ENCODE assay signal across 16 cellular contexts in genomic region chr2:11770531-11771188, GRCh38. TPM values are rescaled to one million over a fixed set of nuclear protein-coding genes. Genes with fewer than 3 reads are reported as not detected.
DNase-seq lines count a peak whose midpoint lies in the region; ATAC-seq and TF ChIP-seq lines count a peak whose summit lies in the region.
"Had no signal": no experiment of that assay in that cellular context is flagged by ENCODE, and none has a peak within 500 bp of the region (broad histone marks: within the 10 kb centered on the region; RNA-seq: fewer than 3 reads in every experiment).

No MANE protein-coding gene starts in this region.

- no peak overlapping the region for H3K4me2 ChIP-seq in PC-3 (ENCODE audit: low read length)
- H3K4me2 ChIP-seq: BLaER1 treated with 17β-estradiol and CSF1 and Interleukin-3, amounts not matched to agents 10 nM and 100 nM had no signal

- CTCF ChIA-PET in T-cell (lab: Charles Lee) = no interaction called here
- CTCF ChIA-PET in PC-3 (lab: Charles Lee) = no interaction called here

- H3K27me3 Mint-ChIP-seq in T-cell = no peaks in the 10 kb centered on the region
- H3K27me3 Mint-ChIP-seq in activated naive CD8-positive, alpha-beta T cell treated with anti-CD3 and anti-CD28 coated beads, Interleukin-2, amount 50 U/mL, for 24 hours = no peaks in the 10 kb centered on the region

- intact Hi-C loops in PC-3 (cut with micrococcal nuclease) = no loop called here

- H3K79me2 ChIP-seq in PC-3 (ENCODE audit: low read length) = no peaks in the 10 kb centered on the region

- POLR2A ChIA-PET in T-cell (lab: Charles Lee) (interaction anchor here in 1 of 2 donors (0.6 kb wide), 1 partner anchor 16 kb away, joined by 3 read pairs; no protein-coding TSS in a partner anchor), PC-3 (lab: Charles Lee; ENCODE audit: unreplicated experiment) (no interaction called here)

- peaks cover 67% of the 10 kb centered on the region for H3K36me3 ChIP-seq in PC-3 (ENCODE audit: low read depth, low read length)

- no peak overlapping the region for H3K4me3 ChIP-seq in PC-3 (ENCODE audit: low read length)
- H3K4me3 ChIP-seq: BLaER1 treated with 17β-estradiol and CSF1 and Interleukin-3, amounts not matched to agents 10 nM and 100 nM had no signal

- peaks cover 21 to 40% (median 30%) of the 10 kb centered on the region in 3 donors for H3K4me1 Mint-ChIP-seq in T-cell
- H3K4me1 Mint-ChIP-seq in activated naive CD8-positive, alpha-beta T cell treated with anti-CD3 and anti-CD28 coated beads, Interleukin-2, amount 50 U/mL, for 24 hours = peaks cover 24% of the 10 kb centered on the region
- peaks cover 40% of the 10 kb centered on the region for H3K4me1 Mint-ChIP-seq in stimulated activated effector memory CD8-positive, alpha-beta T cell treated with anti-CD3 and anti-CD28 coated beads, Interleukin-12 subunit alpha, Interleukin-12 subunit beta, amount 100 ng/mL, for 72 hours

- H3F3A ChIP-seq in PC-3 (ENCODE audit: low read length, unreplicated experiment) = no peaks in the 10 kb centered on the region

- no peaks in the 10 kb centered on the region for H3K9me3 Mint-ChIP-seq in activated naive CD4-positive, alpha-beta T cell treated with anti-CD3 and anti-CD28 coated beads, Interleukin-2, amount 50 U/mL, for 72 hours
- no peaks in the 10 kb centered on the region for H3K9me3 Mint-ChIP-seq in T-cell
- no peaks in the 10 kb centered on the region for H3K9me3 Mint-ChIP-seq in activated naive CD8-positive, alpha-beta T cell treated with anti-CD3 and anti-CD28 coated beads, Interleukin-2, amount 50 U/mL, for 24 hours
- no peaks in the 10 kb centered on the region for H3K9me3 Mint-ChIP-seq in stimulated activated effector memory CD8-positive, alpha-beta T cell treated with anti-CD3 and anti-CD28 coated beads, Interleukin-12 subunit alpha, Interleukin-12 subunit beta, amount 100 ng/mL, for 72 hours

- H3K9me3 ChIP-seq in PC-3 (ENCODE audit: low read length) = no peaks in the 10 kb centered on the region
- H3K9me3 ChIP-seq: Caco-2 had no signal

- H4K20me1 ChIP-seq in PC-3 (ENCODE audit: low read length) = no peaks in the 10 kb centered on the region

- no peak for DNase-seq in activated naive CD4-positive, alpha-beta T cell treated with anti-CD3 and anti-CD28 coated beads, Interleukin-2, amount 50 U/mL, for 72 hours (ENCODE audit: low spot score in 2 of 2)
- no peak for DNase-seq in activated naive CD4-positive, alpha-beta T cell (lab: John Stamatoyannopoulos, UW)
- DNase-seq in T-cell (no peak), PC-3 (no peak), C1 segment of cervical spinal cord (lab: John Stamatoyannopoulos, UW) (no peak)
- no peak for DNase-seq in activated naive CD8-positive, alpha-beta T cell treated with anti-CD3 and anti-CD28 coated beads, Interleukin-2, amount 50 U/mL, for 24 hours
- DNase-seq in stimulated activated effector memory CD8-positive, alpha-beta T cell treated with anti-CD3 and anti-CD28 coated beads, Interleukin-12 subunit alpha, Interleukin-12 subunit beta, amount 100 ng/mL, for 72 hours (ENCODE audit: low spot score in 2 of 2) = no peak
- DNase-seq: Caco-2; KG1; NCI-H1092 treated with DMSO at 0.1 percent for 48 hours; NCI-H1694 treated with DMSO at 0.1 percent for 48 hours; NCI-H69; NK-92 treated with Interleukin-12 subunit alpha and Interleukin-12 subunit beta, amount 100 ng/mL, for 24 hours; OCI-M1 had no signal

- H3K36me3 Mint-ChIP-seq in activated naive CD4-positive, alpha-beta T cell treated with anti-CD3 and anti-CD28 coated beads, Interleukin-2, amount 50 U/mL, for 72 hours = peaks cover 18 to 57% of the 10 kb centered on the region in 2 donors
- H3K36me3 Mint-ChIP-seq in T-cell = peaks cover 69% of the 10 kb centered on the region
- H3K36me3 Mint-ChIP-seq in activated naive CD8-positive, alpha-beta T cell treated with anti-CD3 and anti-CD28 coated beads, Interleukin-2, amount 50 U/mL, for 24 hours (ENCODE audit: low read depth) = peaks cover 53% of the 10 kb centered on the region
- peaks cover 100% of the 10 kb centered on the region for H3K36me3 Mint-ChIP-seq in stimulated activated effector memory CD8-positive, alpha-beta T cell treated with anti-CD3 and anti-CD28 coated beads, Interleukin-12 subunit alpha, Interleukin-12 subunit beta, amount 100 ng/mL, for 72 hours

- BruUV-seq in PC-3 (replicated peaks; lab: Mats Ljungman, UMichigan) = no TSS peak

- no peak for ATAC-seq in activated naive CD4-positive, alpha-beta T cell treated with anti-CD3 and anti-CD28 coated beads, Interleukin-2, amount 50 U/mL, for 72 hours
- ATAC-seq in T-cell (replicated peaks in 1 of 4) (no peak), PC-3 (no peak)
- no peak for ATAC-seq in activated naive CD8-positive, alpha-beta T cell treated with anti-CD3 and anti-CD28 coated beads, Interleukin-2, amount 50 U/mL, for 24 hours
- ATAC-seq in stimulated activated effector memory CD8-positive, alpha-beta T cell treated with anti-CD3 and anti-CD28 coated beads, Interleukin-12 subunit alpha, Interleukin-12 subunit beta, amount 100 ng/mL, for 72 hours = no peak

- no peak overlapping the region for H3K27ac ChIP-seq in PC-3 (ENCODE audit: low read length)
- H3K27ac ChIP-seq: BLaER1 treated with 17β-estradiol and CSF1 and Interleukin-3, amounts not matched to agents 10 nM and 100 nM; HL-60 had no signal

- no peaks in the 10 kb centered on the region for H3K27me3 ChIP-seq in PC-3 (ENCODE audit: low read length)
- H3K27me3 ChIP-seq: BLaER1 treated with 17β-estradiol and CSF1 and Interleukin-3, amounts not matched to agents 10 nM and 100 nM had no signal

- H3K4me3 Mint-ChIP-seq in T-cell = no peak overlapping the region
- no peak overlapping the region for H3K4me3 Mint-ChIP-seq in activated naive CD8-positive, alpha-beta T cell treated with anti-CD3 and anti-CD28 coated beads, Interleukin-2, amount 50 U/mL, for 24 hours
- no peak overlapping the region for H3K4me3 Mint-ChIP-seq in stimulated activated effector memory CD8-positive, alpha-beta T cell treated with anti-CD3 and anti-CD28 coated beads, Interleukin-12 subunit alpha, Interleukin-12 subunit beta, amount 100 ng/mL, for 72 hours

- peaks cover 4% of the 10 kb centered on the region; the same call in 1 of the 2 replicates for H3K4me1 ChIP-seq in PC-3 (ENCODE audit: insufficient read depth, low read length)
- H3K4me1 ChIP-seq: Caco-2 had no signal

- no peak overlapping the region for H2AFZ ChIP-seq in PC-3 (ENCODE audit: low read length)

- H3K27ac Mint-ChIP-seq in activated naive CD4-positive, alpha-beta T cell treated with anti-CD3 and anti-CD28 coated beads, Interleukin-2, amount 50 U/mL, for 72 hours = peak overlapping the region; percentile 38 to 78
- H3K27ac Mint-ChIP-seq in T-cell = peak overlapping the region; percentile 68 to 76
- H3K27ac Mint-ChIP-seq in activated naive CD8-positive, alpha-beta T cell treated with anti-CD3 and anti-CD28 coated beads, Interleukin-2, amount 50 U/mL, for 24 hours = peak overlapping the region; percentile 72
- H3K27ac Mint-ChIP-seq in stimulated activated effector memory CD8-positive, alpha-beta T cell treated with anti-CD3 and anti-CD28 coated beads, Interleukin-12 subunit alpha, Interleukin-12 subunit beta, amount 100 ng/mL, for 72 hours = peak overlapping the region; percentile 20

- H3K9ac ChIP-seq in PC-3 (ENCODE audit: low read length) = no peak overlapping the region
- H3K9ac ChIP-seq: BLaER1 treated with 17β-estradiol and CSF1 and Interleukin-3, amounts not matched to agents 10 nM and 100 nM had no signal

- no peaks in the 10 kb centered on the region for H3K9me2 ChIP-seq in PC-3 (replicated peaks; ENCODE audit: low read length)

- no peak for TF ChIP-seq CTCF in PC-3 (conservative IDR thresholded peaks at IDR 0.05; ENCODE audit: low read depth, low read length)

RNA-seq across cellular contexts. Expression of gene LPIN1, which starts 24.2 kb away (rescaled TPM):
- 10 to 100 TPM; 68.6 to 92.9 TPM for total RNA-seq in activated naive CD4-positive, alpha-beta T cell treated with anti-CD3 and anti-CD28 coated beads, Interleukin-2, amount 50 U/mL, for 72 hours
- total RNA-seq in T-cell (100 to 1,000 TPM in 2 of 5 donors, 10 to 100 TPM in 3; 67.1 to 102 (median 88.0) TPM), PC-3 (2014; rRNA removed) (40.9 and 46.9 TPM in 2 replicates)

Comparison
In these comparisons a context has a peak if more than half of its experiments do, and no peak if none do; other contexts are left out.
1. H3K27ac Mint-ChIP-seq: peak in every context shown above with its lines; median percentile 72 in T-cell; 72 in activated naive CD8-positive, alpha-beta T cell treated with anti-CD3 and anti-CD28 coated beads, Interleukin-2, amount 50 U/mL, for 24 hours; 58 in activated naive CD4-positive, alpha-beta T cell treated with anti-CD3 and anti-CD28 coated beads, Interleukin-2, amount 50 U/mL, for 72 hours; 20 in stimulated activated effector memory CD8-positive, alpha-beta T cell treated with anti-CD3 and anti-CD28 coated beads, Interleukin-12 subunit alpha, Interleukin-12 subunit beta, amount 100 ng/mL, for 72 hours.